Comparison of ENCODE assay signal across 9 cellular contexts in genomic region chr13:113907637-113908617, GRCh38. TPM values are rescaled to one million over a fixed set of nuclear protein-coding genes. Genes with fewer than 3 reads are reported as not detected.
DNase-seq lines count a peak whose midpoint lies in the region; TF ChIP-seq lines count a peak whose summit lies in the region.
"Had no signal": no experiment of that assay in that cellular context is flagged by ENCODE, and none has a peak within 500 bp of the region (broad histone marks: within the 10 kb centered on the region; RNA-seq: fewer than 3 reads in every experiment).

No MANE protein-coding gene starts in this region.

- H3K36me3 Mint-ChIP-seq in HFFc6 (ENCODE audit: low read depth) (peaks cover 23% of the 10 kb centered on the region), glutamatergic neuron (ENCODE audit: unreplicated experiment) (peaks cover 9% of the 10 kb centered on the region)

- H3K4me1 Mint-ChIP-seq in HFFc6 (ENCODE audit: low read depth), result peaks cover 88% of the 10 kb centered on the region
- H3K4me1 Mint-ChIP-seq in glutamatergic neuron (ENCODE audit: low read depth, unreplicated experiment), result peaks cover 20% of the 10 kb centered on the region

- H3K27me3 Mint-ChIP-seq in HFFc6 (ENCODE audit: insufficient read depth), result peaks cover 1% of the 10 kb centered on the region; the same call in 1 of the 2 replicates
- H3K27me3 Mint-ChIP-seq in glutamatergic neuron (ENCODE audit: unreplicated experiment), result no peaks in the 10 kb centered on the region

- H3K27ac Mint-ChIP-seq in HFFc6 (peak overlapping the region; percentile 81), glutamatergic neuron (ENCODE audit: unreplicated experiment) (peak overlapping the region; percentile 77)

- TF ChIP-seq CTCF in HFFc6 (IDR thresholded peaks at IDR 0.05), result no peak
- no peak for TF ChIP-seq CTCF in glutamatergic neuron (IDR thresholded peaks at IDR 0.05; ENCODE audit: partially characterized antibody, unreplicated experiment)

- H3K4me3 Mint-ChIP-seq in HFFc6, result peak overlapping the region; percentile 88
- peak overlapping the region; percentile 53 for H3K4me3 Mint-ChIP-seq in glutamatergic neuron (ENCODE audit: unreplicated experiment)

- peak; percentile 69 for DNase-seq in AG08396 (ENCODE audit: low spot score)
- peak; percentile 78 for DNase-seq in HFFc6
- DNase-seq in SK-N-DZ (ENCODE audit: low spot score), result peak; percentile 21
- DNase-seq in glutamatergic neuron, result no peak
- DNase-seq in AML-193 (lab: John Stamatoyannopoulos, UW), result no peak
- no peak for DNase-seq in stimulated activated CD4-positive, alpha-beta T cell treated with anti-CD3 and anti-CD28 coated beads, Interleukin-15, amount 100 ng/mL, for 24 hours
- DNase-seq in kidney glomerular epithelial cell (lab: John Stamatoyannopoulos, UW), result no peak
- no peak for DNase-seq in stimulated activated CD4-positive, alpha-beta T cell treated with anti-CD3 and anti-CD28 coated beads, Interleukin-1b, Interleukin-23, amount 100 ng/mL, for 48 hours
- DNase-seq: midbrain had no signal

- peaks cover 7% of the 10 kb centered on the region for H3K9me3 Mint-ChIP-seq in HFFc6
- peaks cover 2% of the 10 kb centered on the region for H3K9me3 Mint-ChIP-seq in glutamatergic neuron (ENCODE audit: unreplicated experiment)

RNA-seq across cellular contexts. Expression of gene GAS6, which starts 44.1 kb away (rescaled TPM):
- total RNA-seq in HFFc6 (2021; fragmentation: NEBNext Ultra II Directional; extraction: Animal tissue kit (Norgen Biotek cat#: 25700)), result 100 to 1,000 TPM; 669 to 813 (median 715) TPM
- 2.2 and 3.3 TPM in 2 replicates for polyA plus RNA-seq in SK-N-DZ (2014; cell fraction: cytosol; rRNA removed)
- 9.1 and 12.5 TPM in 2 replicates for polyA plus RNA-seq in SK-N-DZ (2014; cell fraction: nucleus; rRNA removed)
- total RNA-seq in glutamatergic neuron (ENCODE audit: unreplicated experiment), result 47.6 TPM

Comparison
In these comparisons a context has a peak if more than half of its experiments do, and no peak if none do; other contexts are left out.
1. DNase-seq: peak in AG08396 (single experiment), HFFc6 (single experiment) and SK-N-DZ (single experiment); none in glutamatergic neuron (single experiment), AML-193 (0 of 2), stimulated activated CD4-positive, alpha-beta T cell treated with anti-CD3 and anti-CD28 coated beads, Interleukin-15, amount 100 ng/mL, for 24 hours (single experiment), kidney glomerular epithelial cell (single experiment) and stimulated activated CD4-positive, alpha-beta T cell treated with anti-CD3 and anti-CD28 coated beads, Interleukin-1b, Interleukin-23, amount 100 ng/mL, for 48 hours (single experiment).
2. RNA of gene GAS6, which starts 44.1 kb away (total RNA-seq): 669 to 813 TPM in HFFc6; 47.6 TPM in glutamatergic neuron (single experiment); every median in the first group is over 10 times any median in the second.